8 cellular contexts compared by ENCODE assay signal in the genomic region with DNA sequence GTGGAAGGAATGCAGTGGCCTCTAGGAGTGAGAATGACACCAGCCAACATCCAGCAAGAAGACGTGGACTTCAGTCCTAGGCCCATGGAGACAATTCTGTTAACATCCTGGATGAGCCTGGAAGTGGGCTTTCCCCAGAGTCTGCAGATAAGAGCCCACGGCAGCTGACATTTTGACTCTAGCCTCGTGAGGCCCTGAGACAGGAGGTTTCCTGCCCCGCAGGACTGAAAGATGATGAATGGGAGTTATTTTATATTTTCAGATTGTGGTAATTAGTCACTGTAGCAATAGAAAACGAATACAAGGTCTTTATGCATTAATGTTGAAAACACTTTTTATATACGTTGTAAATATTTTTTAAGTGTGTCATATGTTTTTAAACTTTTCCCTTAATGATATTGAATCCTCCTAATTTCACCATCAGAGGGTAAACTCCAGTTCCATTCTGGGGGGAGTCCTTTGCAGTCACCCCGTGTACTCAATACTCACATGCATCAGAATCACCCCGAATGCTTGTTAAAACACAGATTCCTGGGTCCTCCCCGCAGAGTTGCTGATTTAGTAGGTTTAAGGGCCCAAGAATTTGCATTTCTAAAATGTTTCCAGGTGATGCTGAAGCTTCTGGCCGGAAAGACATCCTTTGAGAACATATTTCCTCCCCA. TPM values are rescaled to one million over a fixed set of nuclear protein-coding genes. Genes with fewer than 3 reads are reported as not detected.
DNase-seq lines count a peak whose midpoint lies in the region; ATAC-seq and TF ChIP-seq lines count a peak whose summit lies in the region.

No MANE protein-coding gene starts in this region.

- intact Hi-C loops in activated CD4-positive, alpha-beta T cell treated with anti-CD3 and anti-CD28 coated beads, Interleukin-2, amount 10 ng/mL, durations not matched to agents 24 days and 14 days (cut with micrococcal nuclease) = loop anchor here (1.0 to 5.0 kb wide), 3 partner anchors 146 to 627 kb away; a partner anchor contains a TSS
- intact Hi-C loops in activated B cell treated with CpG ODN at 0.5 μM for 24 hours (cut with micrococcal nuclease) = loop anchor here (1.0 to 5.0 kb wide), 6 partner anchors 8 to 595 kb away; a partner anchor contains a TSS
- intact Hi-C loops in right cardiac atrium (cut with DNase I) = loop anchor here in 2 of 4 donors (10.0 kb wide), 1 partner anchor 143 kb away; a partner anchor contains a TSS

- H3K27ac ChIP-seq in right cardiac atrium (ENCODE audit: low read length) = peak overlapping the region; percentile 13
- H3K27ac ChIP-seq in stomach smooth muscle (ENCODE audit: low read length) = peak overlapping the region; percentile 74

- no peak for DNase-seq in activated CD4-positive, alpha-beta T cell treated with anti-CD3 and anti-CD28 coated beads, Interleukin-2, amount 10 ng/mL, durations not matched to agents 24 days and 14 days
- no peak for DNase-seq in activated CD4-positive, alpha-beta T cell treated with anti-CD3 and anti-CD28 coated beads for 4 hours
- no peak for DNase-seq in activated B cell treated with CpG ODN at 0.5 μM for 24 hours
- DNase-seq in right cardiac atrium = peak in 2 of 3 donors; percentile 4 to 19
- DNase-seq in midbrain (lab: John Stamatoyannopoulos, UW) = no peak
- no peak for DNase-seq in DMS53 treated with DMSO at 0.1 percent for 48 hours (lab: John Stamatoyannopoulos, UW; ENCODE audit: unreplicated experiment)

- 21% methylated on average over 10 of the region's 10 CpGs for WGBS in right cardiac atrium

- H3K27me3 ChIP-seq in right cardiac atrium (ENCODE audit: control insufficient read depth, insufficient read depth) (no peaks in the 10 kb centered on the region), stomach smooth muscle (ENCODE audit: control insufficient read depth in 1 of 2, insufficient read depth in 2 of 2, low read length in 2 of 2) (no peaks in the 10 kb centered on the region)

- peaks cover 20% of the 10 kb centered on the region for H3K4me1 Mint-ChIP-seq in activated CD4-positive, alpha-beta T cell treated with anti-CD3 and anti-CD28 coated beads, Interleukin-2, amount 10 ng/mL, durations not matched to agents 24 days and 14 days
- peaks cover 42% of the 10 kb centered on the region for H3K4me1 Mint-ChIP-seq in activated B cell treated with CpG ODN at 0.5 μM for 24 hours

- peak overlapping the region; percentile 81 for H3K27ac Mint-ChIP-seq in activated CD4-positive, alpha-beta T cell treated with anti-CD3 and anti-CD28 coated beads, Interleukin-2, amount 10 ng/mL, durations not matched to agents 24 days and 14 days
- H3K27ac Mint-ChIP-seq in activated B cell treated with CpG ODN at 0.5 μM for 24 hours = peak overlapping the region; percentile 70

- H3K9me3 ChIP-seq in right cardiac atrium (ENCODE audit: control insufficient read depth, low read length) = no peaks in the 10 kb centered on the region
- no peaks in the 10 kb centered on the region for H3K9me3 ChIP-seq in stomach smooth muscle (ENCODE audit: control insufficient read depth in 2 of 2, low read length in 2 of 2)

- peak overlapping the region; percentile 52 to 62 for H3K9ac ChIP-seq in stomach smooth muscle (ENCODE audit: low read length in 2 of 2)

- H3K27me3 Mint-ChIP-seq in activated CD4-positive, alpha-beta T cell treated with anti-CD3 and anti-CD28 coated beads, Interleukin-2, amount 10 ng/mL, durations not matched to agents 24 days and 14 days = peaks cover 14% of the 10 kb centered on the region
- H3K27me3 Mint-ChIP-seq in activated B cell treated with CpG ODN at 0.5 μM for 24 hours = peaks cover 10% of the 10 kb centered on the region

- no peak for ATAC-seq in activated B cell treated with CpG ODN at 0.5 μM for 24 hours (ENCODE audit: low read depth)
- ATAC-seq in right cardiac atrium = no peak
- ATAC-seq in esophagus mucosa = no peak

- H3K36me3 ChIP-seq in stomach smooth muscle (ENCODE audit: control insufficient read depth in 2 of 2, insufficient read depth in 2 of 2, low read length in 2 of 2) = no peaks in the 10 kb centered on the region

- POLR2A ChIA-PET in activated B cell treated with CpG ODN at 0.5 μM for 24 hours (lab: Charles Lee) = interaction anchor here (0.9 to 1.0 kb wide), 2 partner anchors 9 to 250 kb away, joined by 4 read pairs; no protein-coding TSS in a partner anchor

- H3K4me3 Mint-ChIP-seq in activated CD4-positive, alpha-beta T cell treated with anti-CD3 and anti-CD28 coated beads, Interleukin-2, amount 10 ng/mL, durations not matched to agents 24 days and 14 days = peak overlapping the region; percentile 75
- H3K4me3 Mint-ChIP-seq in activated B cell treated with CpG ODN at 0.5 μM for 24 hours = peak overlapping the region; percentile 81

- CTCF ChIA-PET in activated B cell treated with CpG ODN at 0.5 μM for 24 hours (lab: Charles Lee) = interaction anchor here (1.4 kb wide), 1 partner anchor 595 kb away, joined by 5 read pairs; no protein-coding TSS in a partner anchor

- H3K4me1 ChIP-seq in right cardiac atrium (ENCODE audit: control insufficient read depth, insufficient read depth, low read length) (peaks cover 5% of the 10 kb centered on the region), stomach smooth muscle (ENCODE audit: control insufficient read depth, insufficient read depth, low read length) (peaks cover 57% of the 10 kb centered on the region)

- H3K9me3 Mint-ChIP-seq in activated CD4-positive, alpha-beta T cell treated with anti-CD3 and anti-CD28 coated beads, Interleukin-2, amount 10 ng/mL, durations not matched to agents 24 days and 14 days = no peaks in the 10 kb centered on the region
- H3K9me3 Mint-ChIP-seq in activated B cell treated with CpG ODN at 0.5 μM for 24 hours = no peaks in the 10 kb centered on the region

- H3K4me3 ChIP-seq in right cardiac atrium (ENCODE audit: low read length) (peak overlapping the region; percentile 96), stomach smooth muscle (ENCODE audit: low read length in 2 of 2) (peak overlapping the region; percentile 90)

- H3K36me3 Mint-ChIP-seq in activated CD4-positive, alpha-beta T cell treated with anti-CD3 and anti-CD28 coated beads, Interleukin-2, amount 10 ng/mL, durations not matched to agents 24 days and 14 days (ENCODE audit: low read depth) = no peaks in the 10 kb centered on the region
- H3K36me3 Mint-ChIP-seq in activated B cell treated with CpG ODN at 0.5 μM for 24 hours (ENCODE audit: low read depth) = peaks cover 3% of the 10 kb centered on the region

- no peak for TF ChIP-seq CTCF in activated B cell treated with CpG ODN at 0.5 μM for 24 hours (IDR thresholded peaks at IDR 0.05)

RNA-seq across cellular contexts. Expression of a gene that starts 0.5 kb away (rescaled TPM):
- total RNA-seq in activated CD4-positive, alpha-beta T cell treated with anti-CD3 and anti-CD28 coated beads, Interleukin-2, amount 10 ng/mL, durations not matched to agents 24 days and 14 days = 15.7 and 16.8 TPM in 2 replicates
- total RNA-seq in activated B cell treated with CpG ODN at 0.5 μM for 24 hours (29.1 and 35.4 TPM in 2 replicates), right cardiac atrium (10 to 100 TPM in 1 of 4 donors, 1 to 10 TPM in 3; 7.2 to 11.1 (median 9.0) TPM), esophagus mucosa (6.6 TPM)
- 7.0 TPM for polyA plus RNA-seq in right cardiac atrium

RNA-seq across cellular contexts. Expression of a gene that starts 35.1 kb away (rescaled TPM):
- not detected in 2 replicates for total RNA-seq in activated CD4-positive, alpha-beta T cell treated with anti-CD3 and anti-CD28 coated beads, Interleukin-2, amount 10 ng/mL, durations not matched to agents 24 days and 14 days
- total RNA-seq in activated B cell treated with CpG ODN at 0.5 μM for 24 hours (not detected in 2 replicates), right cardiac atrium (10 to 100 TPM in 2 of 4 donors, 1 to 10 TPM in 2; 4.6 to 16.2 (median 9.3) TPM), esophagus mucosa (1.7 TPM)
- 9.4 TPM for polyA plus RNA-seq in right cardiac atrium

Comparison
In these comparisons a context has a peak if more than half of its experiments do, and no peak if none do; other contexts are left out.
1. DNase-seq: peak in right cardiac atrium (2 of 3); none in activated CD4-positive, alpha-beta T cell treated with anti-CD3 and anti-CD28 coated beads, Interleukin-2, amount 10 ng/mL, durations not matched to agents 24 days and 14 days (single experiment), activated CD4-positive, alpha-beta T cell treated with anti-CD3 and anti-CD28 coated beads for 4 hours (0 of 2), activated B cell treated with CpG ODN at 0.5 μM for 24 hours (single experiment), midbrain (single experiment) and DMS53 treated with DMSO at 0.1 percent for 48 hours (single experiment).